ENCODE assay signal across 8 cellular contexts in genomic region chr6:37353761-37354525, GRCh38. TPM values are rescaled to one million over a fixed set of nuclear protein-coding genes. Genes with fewer than 3 reads are reported as not detected.
DNase-seq lines count a peak whose midpoint lies in the region; ATAC-seq and TF ChIP-seq lines count a peak whose summit lies in the region.

A gene with protein sequence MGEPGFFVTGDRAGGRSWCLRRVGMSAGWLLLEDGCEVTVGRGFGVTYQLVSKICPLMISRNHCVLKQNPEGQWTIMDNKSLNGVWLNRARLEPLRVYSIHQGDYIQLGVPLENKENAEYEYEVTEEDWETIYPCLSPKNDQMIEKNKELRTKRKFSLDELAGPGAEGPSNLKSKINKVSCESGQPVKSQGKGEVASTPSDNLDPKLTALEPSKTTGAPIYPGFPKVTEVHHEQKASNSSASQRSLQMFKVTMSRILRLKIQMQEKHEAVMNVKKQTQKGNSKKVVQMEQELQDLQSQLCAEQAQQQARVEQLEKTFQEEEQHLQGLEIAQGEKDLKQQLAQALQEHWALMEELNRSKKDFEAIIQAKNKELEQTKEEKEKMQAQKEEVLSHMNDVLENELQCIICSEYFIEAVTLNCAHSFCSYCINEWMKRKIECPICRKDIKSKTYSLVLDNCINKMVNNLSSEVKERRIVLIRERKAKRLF (plus strand): TSS chr6:37353983. CDS start chr6:37354165, 182 bp downstream.

- peak within 1 kb of the TSS; percentile 86 for H3K9ac ChIP-seq in mucosa of stomach (ENCODE audit: low read length)

- H3K36me3 ChIP-seq in esophagus (ENCODE audit: control insufficient read depth in 2 of 2, insufficient read depth in 2 of 2, low read length in 1 of 2): no peaks in the 10 kb centered on the region
- H3K36me3 ChIP-seq in mucosa of stomach (ENCODE audit: control insufficient read depth, insufficient read depth, low read length): no peaks in the 10 kb centered on the region

- H3K9me3 Mint-ChIP-seq in IgD-negative memory B cell: no peaks in the 10 kb centered on the region
- no peaks in the 10 kb centered on the region for H3K9me3 Mint-ChIP-seq in activated T-cell treated with anti-CD3 and anti-CD28 coated beads, Interleukin-2, amount 50 U/mL, for 24 hours

- peaks cover 20 to 26% (median 21%) of the 10 kb centered on the region in 3 donors for H3K4me1 Mint-ChIP-seq in IgD-negative memory B cell
- peaks cover 34% of the 10 kb centered on the region for H3K4me1 Mint-ChIP-seq in activated T-cell treated with anti-CD3 and anti-CD28 coated beads, Interleukin-2, amount 50 U/mL, for 24 hours (ENCODE audit: low read depth)

- no peaks in the 10 kb centered on the region for H3K4me1 ChIP-seq in esophagus (ENCODE audit: control insufficient read depth in 2 of 2, insufficient read depth in 2 of 2, low read length in 1 of 2)
- H3K4me1 ChIP-seq in mucosa of stomach (ENCODE audit: control insufficient read depth, insufficient read depth, low read length): peaks cover 6% of the 10 kb centered on the region

- peak within 1 kb of the TSS; percentile 84 to 91 for H3K4me3 ChIP-seq in esophagus (ENCODE audit: low read depth in 1 of 2, low read length in 2 of 2)
- H3K4me3 ChIP-seq in mucosa of stomach (ENCODE audit: low read length): peak within 1 kb of the TSS; percentile 68

- H3K9me3 ChIP-seq in esophagus (ENCODE audit: control insufficient read depth in 2 of 2, insufficient read depth in 1 of 2, low read depth in 1 of 2, low read length in 1 of 2): no peaks in the 10 kb centered on the region
- H3K9me3 ChIP-seq in mucosa of stomach (ENCODE audit: control insufficient read depth, low read length): no peaks in the 10 kb centered on the region

- peak; percentile 93 for DNase-seq in DMS114 treated with DMSO at 0.1 percent for 48 hours (lab: John Stamatoyannopoulos, UW; ENCODE audit: unreplicated experiment)
- peak; percentile 91 for DNase-seq in activated T-cell treated with anti-CD3 and anti-CD28 coated beads, Interleukin-2, amount 50 U/mL, for 24 hours
- DNase-seq in stimulated activated CD8-positive, alpha-beta memory T cell treated with anti-CD3 and anti-CD28 coated beads, Interleukin-4, amount 100 ng/mL, for 48 hours: peak; percentile 95

- no peaks in the 10 kb centered on the region for H3K27me3 Mint-ChIP-seq in IgD-negative memory B cell
- no peaks in the 10 kb centered on the region for H3K27me3 Mint-ChIP-seq in activated T-cell treated with anti-CD3 and anti-CD28 coated beads, Interleukin-2, amount 50 U/mL, for 24 hours

- H3K27me3 ChIP-seq in esophagus (ENCODE audit: control insufficient read depth in 1 of 2, insufficient read depth in 2 of 2, low read length in 2 of 2) (no peaks in the 10 kb centered on the region), mucosa of stomach (ENCODE audit: control insufficient read depth, insufficient read depth, low read length) (no peaks in the 10 kb centered on the region)

- peak within 1 kb of the TSS; percentile 95 to 99 (median 98) for H3K4me3 Mint-ChIP-seq in IgD-negative memory B cell
- peak within 1 kb of the TSS; percentile 95 for H3K4me3 Mint-ChIP-seq in activated T-cell treated with anti-CD3 and anti-CD28 coated beads, Interleukin-2, amount 50 U/mL, for 24 hours

- H3K27ac Mint-ChIP-seq in IgD-negative memory B cell: peak within 1 kb of the TSS; percentile 69 to 97 (median 78)
- H3K27ac Mint-ChIP-seq in activated T-cell treated with anti-CD3 and anti-CD28 coated beads, Interleukin-2, amount 50 U/mL, for 24 hours: peak within 1 kb of the TSS; percentile 95

- ATAC-seq in GM21528 (IDR thresholded peaks at IDR 0.05; ENCODE audit: low FRiP score, unreplicated experiment): peak; percentile 81

- H3K27ac ChIP-seq in esophagus (ENCODE audit: low read depth in 2 of 2, low read length in 1 of 2): peak within 1 kb of the TSS; percentile 12 to 65

- peaks cover 2% of the 10 kb centered on the region for H3K36me3 Mint-ChIP-seq in IgD-negative memory B cell
- peaks cover 14% of the 10 kb centered on the region for H3K36me3 Mint-ChIP-seq in activated T-cell treated with anti-CD3 and anti-CD28 coated beads, Interleukin-2, amount 50 U/mL, for 24 hours (ENCODE audit: low read depth)

- 0% methylated on average over 54 of the region's 54 CpGs for WGBS in esophagus, 2 donors

TF ChIP-seq in PFSK-1, 5 proteins besides CTCF, POLR2A, EP300 and RAD21:
- peak; percentile 82; the same call in 1 of the 2 replicates for TF ChIP-seq TAF1 (IDR thresholded peaks at IDR 0.05; ENCODE audit: borderline replicate concordance, insufficient read depth, low read length)
- TF ChIP-seq SIN3A (IDR thresholded peaks at IDR 0.05; ENCODE audit: borderline replicate concordance, insufficient read depth, low read length): peak; percentile 59; the same call in 1 of the 2 replicates
- TF ChIP-seq, protein P1, sequence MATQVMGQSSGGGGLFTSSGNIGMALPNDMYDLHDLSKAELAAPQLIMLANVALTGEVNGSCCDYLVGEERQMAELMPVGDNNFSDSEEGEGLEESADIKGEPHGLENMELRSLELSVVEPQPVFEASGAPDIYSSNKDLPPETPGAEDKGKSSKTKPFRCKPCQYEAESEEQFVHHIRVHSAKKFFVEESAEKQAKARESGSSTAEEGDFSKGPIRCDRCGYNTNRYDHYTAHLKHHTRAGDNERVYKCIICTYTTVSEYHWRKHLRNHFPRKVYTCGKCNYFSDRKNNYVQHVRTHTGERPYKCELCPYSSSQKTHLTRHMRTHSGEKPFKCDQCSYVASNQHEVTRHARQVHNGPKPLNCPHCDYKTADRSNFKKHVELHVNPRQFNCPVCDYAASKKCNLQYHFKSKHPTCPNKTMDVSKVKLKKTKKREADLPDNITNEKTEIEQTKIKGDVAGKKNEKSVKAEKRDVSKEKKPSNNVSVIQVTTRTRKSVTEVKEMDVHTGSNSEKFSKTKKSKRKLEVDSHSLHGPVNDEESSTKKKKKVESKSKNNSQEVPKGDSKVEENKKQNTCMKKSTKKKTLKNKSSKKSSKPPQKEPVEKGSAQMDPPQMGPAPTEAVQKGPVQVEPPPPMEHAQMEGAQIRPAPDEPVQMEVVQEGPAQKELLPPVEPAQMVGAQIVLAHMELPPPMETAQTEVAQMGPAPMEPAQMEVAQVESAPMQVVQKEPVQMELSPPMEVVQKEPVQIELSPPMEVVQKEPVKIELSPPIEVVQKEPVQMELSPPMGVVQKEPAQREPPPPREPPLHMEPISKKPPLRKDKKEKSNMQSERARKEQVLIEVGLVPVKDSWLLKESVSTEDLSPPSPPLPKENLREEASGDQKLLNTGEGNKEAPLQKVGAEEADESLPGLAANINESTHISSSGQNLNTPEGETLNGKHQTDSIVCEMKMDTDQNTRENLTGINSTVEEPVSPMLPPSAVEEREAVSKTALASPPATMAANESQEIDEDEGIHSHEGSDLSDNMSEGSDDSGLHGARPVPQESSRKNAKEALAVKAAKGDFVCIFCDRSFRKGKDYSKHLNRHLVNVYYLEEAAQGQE (IDR thresholded peaks at IDR 0.05; ENCODE audit: insufficient read depth in 1 of 2, low read depth in 2 of 2, low read length in 2 of 2): peak in 1 of 2 experiments; percentile 39; a peak in 1 of 4 replicates
- TF ChIP-seq FOXP2 (optimal IDR thresholded peaks at IDR 0.05; ENCODE audit: borderline replicate concordance, extremely low read depth, extremely low read length, insufficient read depth): peak; percentile 41
- TF ChIP-seq POLR2AphosphoS5 (IDR thresholded peaks at IDR 0.05; ENCODE audit: low read depth, low read length): peak; percentile 90
TF ChIP-seq in PFSK-1: peak in this region for 5.

RNA-seq across cellular contexts. Expression of the gene that starts here (rescaled TPM):
- 15.4 TPM for polyA plus RNA-seq in IgD-negative memory B cell
- polyA plus RNA-seq in PFSK-1 (2012; ENCODE audit: insufficient read length, low read depth): 21.5 TPM
- 10 to 100 TPM; 10.3 to 14.7 TPM for polyA plus RNA-seq in esophagus

Comparison
In these comparisons a context has a peak if more than half of its experiments do, and no peak if none do; other contexts are left out.
1. Peak in every context shown above with its lines: DNase-seq, ATAC-seq, H3K4me3 ChIP-seq and H3K27ac ChIP-seq.